Comparison of ENCODE assay signal across 22 cellular contexts in the genomic region with DNA sequence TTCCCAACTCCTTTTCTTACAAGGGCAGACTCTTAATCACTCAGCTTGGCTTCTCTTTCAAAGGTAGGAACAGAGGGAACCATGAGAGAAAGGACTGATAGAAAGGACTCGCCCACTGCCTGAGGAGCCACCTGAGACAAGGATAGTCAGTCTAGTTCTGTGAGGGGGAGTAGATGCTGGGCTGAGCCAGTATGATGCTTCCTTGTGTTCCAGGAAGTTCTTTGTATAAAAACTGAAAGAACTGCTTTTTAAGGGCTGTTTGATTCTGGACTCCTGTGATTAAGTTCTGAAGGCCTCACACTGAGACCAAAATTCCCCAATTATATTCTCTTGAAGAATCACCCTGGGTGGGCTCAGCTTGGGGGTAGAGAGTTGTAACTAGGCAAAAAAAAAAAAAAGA. TPM values are rescaled to one million over a fixed set of nuclear protein-coding genes. Genes with fewer than 3 reads are reported as not detected.
DNase-seq lines count a peak whose midpoint lies in the region; ATAC-seq and TF ChIP-seq lines count a peak whose summit lies in the region.
"Had no signal": no experiment of that assay in that cellular context is flagged by ENCODE, and none has a peak within 500 bp of the region (broad histone marks: within the 10 kb centered on the region; RNA-seq: fewer than 3 reads in every experiment).

No MANE protein-coding gene starts in this region.

- H3K27ac Mint-ChIP-seq in WTC11: peak overlapping the region; percentile 91
- H3K27ac Mint-ChIP-seq in neural progenitor cell: peak overlapping the region; percentile 87
- H3K27ac Mint-ChIP-seq: activated CD4-positive, alpha-beta T cell treated with anti-CD3 and anti-CD28 coated beads for 36 hours; immature natural killer cell; naive B cell; progenitor cell of endocrine pancreas had no signal

- H3K9me3 Mint-ChIP-seq in WTC11 (no peaks in the 10 kb centered on the region), neural progenitor cell (no peaks in the 10 kb centered on the region)
- H3K9me3 Mint-ChIP-seq: immature natural killer cell had no signal

- DNase-seq in WTC11 (ENCODE audit: low spot score): no peak
- peak; percentile 60 for DNase-seq in iPS DF 6.9 (ENCODE audit: low read depth, low spot score)
- DNase-seq in neural progenitor cell (ENCODE audit: low spot score): peak; percentile 77
- DNase-seq in central memory CD4-positive, alpha-beta T cell: no peak
- DNase-seq in NCI-H2107 (lab: John Stamatoyannopoulos, UW): no peak
- no peak for DNase-seq in right cardiac atrium
- DNase-seq in head of caudate nucleus: no peak
- DNase-seq: activated CD4-positive, alpha-beta T cell treated with anti-CD3 and anti-CD28 coated beads for 36 hours; activated effector memory CD4-positive, alpha-beta T cell treated with Interleukin-2 at 50 U/mL for 16 hours; caudate nucleus; dorsolateral prefrontal cortex; EL; gastrocnemius medialis; immature natural killer cell; naive B cell; NCI-H510A; RPMI8226; stomach; upper lobe of left lung had no signal

- POLR2A ChIA-PET in WTC11 (lab: Charles Lee): interaction anchor here (0.9 kb wide), 1 partner anchor 108 kb away, joined by 4 read pairs; no protein-coding TSS in a partner anchor

- TF ChIP-seq CTCF in WTC11 (IDR thresholded peaks at IDR 0.05) (no peak), neural progenitor cell (IDR thresholded peaks at IDR 0.05) (no peak)

- intact Hi-C loops in right cardiac atrium (cut with DNase I) (no loop called here), head of caudate nucleus (cut with DNase I) (loop anchor here (10.0 kb wide), 1 partner anchor 336 kb away; no protein-coding TSS in a partner anchor)

- no peak overlapping the region for H2AFZ ChIP-seq in neural progenitor cell (replicated peaks)

- peaks cover 76% of the 10 kb centered on the region for H3F3A ChIP-seq in neural progenitor cell (ENCODE audit: low read depth)

- no peaks in the 10 kb centered on the region for H3K27me3 ChIP-seq in HUES48 (ENCODE audit: control insufficient read depth, insufficient read depth, low read length)
- H3K27me3 ChIP-seq in iPS DF 6.9 (ENCODE audit: control insufficient read depth, insufficient read depth, low read length): no peaks in the 10 kb centered on the region
- H3K27me3 ChIP-seq in neural progenitor cell: no peaks in the 10 kb centered on the region
- no peaks in the 10 kb centered on the region for H3K27me3 ChIP-seq in right cardiac atrium (ENCODE audit: control insufficient read depth, insufficient read depth)
- H3K27me3 ChIP-seq: dorsolateral prefrontal cortex, gastrocnemius medialis, stomach, upper lobe of left lung had no signal

- H3K4me1 ChIP-seq in HUES48 (ENCODE audit: control insufficient read depth, insufficient read depth, low read length) (peaks cover 49% of the 10 kb centered on the region), iPS DF 6.9 (ENCODE audit: control insufficient read depth, insufficient read depth, low read length) (peaks cover 5% of the 10 kb centered on the region; the same call in 1 of the 2 replicates), neural progenitor cell (peaks cover 69% of the 10 kb centered on the region), right cardiac atrium (ENCODE audit: control insufficient read depth, insufficient read depth, low read length) (peaks cover 1% of the 10 kb centered on the region)
- H3K4me1 ChIP-seq: gastrocnemius medialis, upper lobe of left lung had no signal

- H3K4me1 Mint-ChIP-seq in WTC11 (peaks cover 75% of the 10 kb centered on the region), neural progenitor cell (peaks cover 69% of the 10 kb centered on the region)
- H3K4me1 Mint-ChIP-seq: activated CD4-positive, alpha-beta T cell treated with anti-CD3 and anti-CD28 coated beads for 36 hours; immature natural killer cell; naive B cell had no signal

- H3K36me3 ChIP-seq in HUES48 (ENCODE audit: control insufficient read depth, insufficient read depth, low read length) (peaks cover 38% of the 10 kb centered on the region), iPS DF 6.9 (ENCODE audit: control insufficient read depth, insufficient read depth, low read length) (peaks cover 6% of the 10 kb centered on the region; the same call in 1 of the 2 replicates), neural progenitor cell (no peaks in the 10 kb centered on the region)
- H3K36me3 ChIP-seq: gastrocnemius medialis, stomach, upper lobe of left lung had no signal

- H3K27ac ChIP-seq in HUES48 (ENCODE audit: low read depth, low read length): peak overlapping the region; percentile 92
- peak overlapping the region; percentile 58 for H3K27ac ChIP-seq in iPS DF 6.9 (ENCODE audit: low read length)
- H3K27ac ChIP-seq in neural progenitor cell: peak overlapping the region; percentile 98
- no peak overlapping the region for H3K27ac ChIP-seq in right cardiac atrium (ENCODE audit: low read length)
- H3K27ac ChIP-seq: dorsolateral prefrontal cortex, gastrocnemius medialis, stomach, upper lobe of left lung had no signal

- CTCF ChIA-PET in WTC11 (lab: Charles Lee): interaction anchor here (1.1 to 9.5 kb wide), 8 partner anchors 8 to 174 kb away, joined by 3 to 121 read pairs (median 8); no protein-coding TSS in a partner anchor

- peaks cover 86% of the 10 kb centered on the region for H3K79me2 ChIP-seq in neural progenitor cell (ENCODE audit: low read depth)

- H4K20me1 ChIP-seq in neural progenitor cell (ENCODE audit: low read depth): no peaks in the 10 kb centered on the region

- peak overlapping the region; percentile 87 for H3K4me2 ChIP-seq in neural progenitor cell

- H3K27me3 Mint-ChIP-seq in WTC11 (ENCODE audit: low read depth) (no peaks in the 10 kb centered on the region), neural progenitor cell (ENCODE audit: insufficient read depth, low read depth) (peaks cover 3% of the 10 kb centered on the region)
- H3K27me3 Mint-ChIP-seq: activated CD4-positive, alpha-beta T cell treated with anti-CD3 and anti-CD28 coated beads for 36 hours had no signal

- H3K9ac ChIP-seq in HUES48 (ENCODE audit: low read depth, low read length) (peak overlapping the region; percentile 71), neural progenitor cell (no peak overlapping the region)

- peak; percentile 90 for ATAC-seq in WTC11
- ATAC-seq in right cardiac atrium: no peak
- ATAC-seq: activated CD4-positive, alpha-beta T cell treated with anti-CD3 and anti-CD28 coated beads for 36 hours; gastrocnemius medialis had no signal

- H3K36me3 Mint-ChIP-seq in WTC11 (peaks cover 37% of the 10 kb centered on the region), neural progenitor cell (peaks cover 4% of the 10 kb centered on the region)
- H3K36me3 Mint-ChIP-seq: immature natural killer cell, naive B cell had no signal

- peak overlapping the region; percentile 67 for H3K4me3 Mint-ChIP-seq in WTC11
- peak overlapping the region; percentile 69 for H3K4me3 Mint-ChIP-seq in neural progenitor cell
- H3K4me3 Mint-ChIP-seq: activated CD4-positive, alpha-beta T cell treated with anti-CD3 and anti-CD28 coated beads for 36 hours; immature natural killer cell had no signal

- H3K9me3 ChIP-seq in HUES48 (ENCODE audit: control insufficient read depth, insufficient read depth, low read length): no peaks in the 10 kb centered on the region
- no peaks in the 10 kb centered on the region for H3K9me3 ChIP-seq in iPS DF 6.9 (ENCODE audit: control insufficient read depth, insufficient read depth, low read length)
- H3K9me3 ChIP-seq in neural progenitor cell (ENCODE audit: low read depth): no peaks in the 10 kb centered on the region
- H3K9me3 ChIP-seq in right cardiac atrium (ENCODE audit: control insufficient read depth, low read length): no peaks in the 10 kb centered on the region
- H3K9me3 ChIP-seq: gastrocnemius medialis, stomach, upper lobe of left lung had no signal

- H3K4me3 ChIP-seq in HUES48 (ENCODE audit: low read depth, low read length) (peak overlapping the region; percentile 59), iPS DF 6.9 (ENCODE audit: low read length) (no peak overlapping the region; the same call in 1 of the 2 replicates), neural progenitor cell (peak overlapping the region; percentile 50), right cardiac atrium (ENCODE audit: low read length) (no peak overlapping the region)
- H3K4me3 ChIP-seq: dorsolateral prefrontal cortex, gastrocnemius medialis, lung, stomach, upper lobe of left lung had no signal

- no CpG with 5 or more reads among the region's 1 CpG for WGBS in iPS DF 6.9 (ENCODE audit: insufficient coverage, insufficient read length)
- WGBS in right cardiac atrium: 67% methylated on average over 1 of the region's 1 CpG

TF ChIP-seq in WTC11, 78 proteins besides CTCF, POLR2A, EP300 and RAD21:
- TF ChIP-seq, protein P1, sequence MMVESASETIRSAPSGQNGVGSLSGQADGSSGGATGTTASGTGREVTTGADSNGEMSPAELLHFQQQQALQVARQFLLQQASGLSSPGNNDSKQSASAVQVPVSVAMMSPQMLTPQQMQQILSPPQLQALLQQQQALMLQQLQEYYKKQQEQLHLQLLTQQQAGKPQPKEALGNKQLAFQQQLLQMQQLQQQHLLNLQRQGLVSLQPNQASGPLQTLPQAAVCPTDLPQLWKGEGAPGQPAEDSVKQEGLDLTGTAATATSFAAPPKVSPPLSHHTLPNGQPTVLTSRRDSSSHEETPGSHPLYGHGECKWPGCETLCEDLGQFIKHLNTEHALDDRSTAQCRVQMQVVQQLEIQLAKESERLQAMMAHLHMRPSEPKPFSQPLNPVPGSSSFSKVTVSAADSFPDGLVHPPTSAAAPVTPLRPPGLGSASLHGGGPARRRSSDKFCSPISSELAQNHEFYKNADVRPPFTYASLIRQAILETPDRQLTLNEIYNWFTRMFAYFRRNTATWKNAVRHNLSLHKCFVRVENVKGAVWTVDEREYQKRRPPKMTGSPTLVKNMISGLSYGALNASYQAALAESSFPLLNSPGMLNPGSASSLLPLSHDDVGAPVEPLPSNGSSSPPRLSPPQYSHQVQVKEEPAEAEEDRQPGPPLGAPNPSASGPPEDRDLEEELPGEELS (CRISPR knock-in tag; IDR thresholded peaks at IDR 0.05): peak; percentile 38; the same call in 1 of the 2 replicates
- no peak for TF ChIP-seq SOX15 (CRISPR knock-in tag; IDR thresholded peaks at IDR 0.05)
- peak; percentile 46; the same call in 1 of the 2 replicates for TF ChIP-seq ETV6 (CRISPR knock-in tag; IDR thresholded peaks at IDR 0.05)
- TF ChIP-seq TEAD1 (CRISPR knock-in tag; IDR thresholded peaks at IDR 0.05): 0 out of 2 replicates have a peak, but pooled peaks have one; percentile 41
- no peak for TF ChIP-seq ZNF232 (CRISPR knock-in tag; IDR thresholded peaks at IDR 0.05)
- TF ChIP-seq ZNF423 (CRISPR knock-in tag; IDR thresholded peaks at IDR 0.05): peak; percentile 34; the same call in 1 of the 2 replicates

RNA-seq across cellular contexts. Expression of a gene that starts 51.1 kb away (rescaled TPM):
- total RNA-seq in WTC11 (2021): 329 to 358 TPM (median 338 TPM) in 3 replicates
- 414 and 462 TPM in 2 replicates for total RNA-seq in neural progenitor cell (ENCODE audit: low replicate concordance)
- 10 to 100 TPM; 40.9 to 95.1 (median 54.3) TPM for total RNA-seq in right cardiac atrium
- 23.2 TPM for polyA plus RNA-seq in right cardiac atrium
- polyA plus RNA-seq: immature natural killer cell had no signal

Comparison
In these comparisons a context has a peak if more than half of its experiments do, and no peak if none do; other contexts are left out.
1. H3K4me3 ChIP-seq: peak in HUES48 (single experiment) and neural progenitor cell (single experiment); none in iPS DF 6.9 (single experiment) and right cardiac atrium (single experiment).
2. DNase-seq: peak in iPS DF 6.9 (single experiment) and neural progenitor cell (single experiment); none in WTC11 (single experiment), central memory CD4-positive, alpha-beta T cell (single experiment), NCI-H2107 (single experiment), right cardiac atrium (0 of 3) and head of caudate nucleus (0 of 42).